Comparison of ENCODE assay signal across 25 cellular contexts in the genomic region with DNA sequence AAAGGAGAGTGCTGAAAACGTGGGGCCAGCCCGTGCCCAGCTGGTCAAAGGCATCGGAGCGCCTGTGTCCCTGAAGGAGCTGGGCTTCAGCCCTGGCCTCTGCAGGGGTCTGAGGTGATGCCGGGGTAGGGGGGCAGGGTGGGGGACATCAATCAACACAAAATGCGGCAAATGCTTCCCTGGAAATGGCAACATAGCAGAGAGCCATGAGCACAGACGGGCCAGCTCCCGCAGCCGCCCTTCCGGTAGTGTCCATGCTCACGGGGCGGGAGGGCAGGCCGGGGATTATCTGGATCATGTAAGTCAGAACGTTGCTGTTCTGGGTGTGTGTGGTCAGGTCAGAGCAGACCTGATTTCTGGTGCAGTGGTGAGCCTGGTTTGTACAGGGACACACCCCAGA. TPM values are rescaled to one million over a fixed set of nuclear protein-coding genes. Genes with fewer than 3 reads are reported as not detected.
DNase-seq lines count a peak whose midpoint lies in the region; ATAC-seq and TF ChIP-seq lines count a peak whose summit lies in the region.
"Had no signal": no experiment of that assay in that cellular context is flagged by ENCODE, and none has a peak within 500 bp of the region (broad histone marks: within the 10 kb centered on the region; RNA-seq: fewer than 3 reads in every experiment).

No MANE protein-coding gene starts in this region.

- H3K27me3 ChIP-seq in BJ (ENCODE audit: control insufficient read depth, insufficient read depth, low read length) = peaks cover 2% of the 10 kb centered on the region; the same call in 1 of the 2 replicates
- no peaks in the 10 kb centered on the region for H3K27me3 ChIP-seq in prostate gland (replicated peaks; ENCODE audit: insufficient read depth)

- intact Hi-C loops in prostate gland (cut with DNase I) = no loop called here

- no peaks in the 10 kb centered on the region for H3K9me3 ChIP-seq in prostate gland
- H3K9me3 ChIP-seq: HAP-1, heart left ventricle, spleen had no signal

- POLR2A ChIA-PET in BJ (lab: Charles Lee) = interaction anchor here (0.6 to 1.4 kb wide), 4 partner anchors 40 to 428 kb away, joined by 3 to 7 read pairs (median 4); a partner anchor contains a TSS

- no peaks in the 10 kb centered on the region for H3K4me1 ChIP-seq in prostate gland (replicated peaks)
- H3K4me1 ChIP-seq: HAP-1, heart left ventricle, spleen had no signal

- WGBS in prostate gland = 33% methylated on average over 14 of the region's 14 CpGs

- H3K27ac ChIP-seq in temporal lobe (ENCODE audit: low read depth, low read length) (peak overlapping the region; percentile 50), prostate gland (no peak overlapping the region)
- H3K27ac ChIP-seq: heart left ventricle, spleen had no signal

- DNase-seq in BJ (ENCODE audit: low read depth) (peak; percentile 18), amniotic epithelial cell (ENCODE audit: low read depth) (peak; percentile 13), fibroblast of villous mesenchyme (ENCODE audit: low read depth) (peak; percentile 15), prostate gland (ENCODE audit: low spot score) (no peak), DMS 273 (lab: John Stamatoyannopoulos, UW; ENCODE audit: unreplicated experiment) (no peak)
- DNase-seq: activated CD4-positive, alpha-beta T cell treated with anti-CD3 and anti-CD28 coated beads for 1 hour; activated effector memory CD4-positive, alpha-beta T cell treated with anti-CD3 and anti-CD28 coated beads, Interleukin-2, amount 50 U/mL, for 16 hours; AML-193; CD8-positive, alpha-beta T cell; dermis blood vessel endothelial cell; GF-D8; heart left ventricle; IMR-90; NCI-H1092 treated with DMSO at 0.1 percent for 48 hours; NCI-H1930; NCI-H226; RPMI8226; spleen; stimulated activated CD4-positive, alpha-beta T cell treated with anti-CD3 and anti-CD28 coated beads, Interleukin-4, amount 100 ng/mL, for 24 hours; stimulated activated naive B cell treated with anti-CD40 and anti-IgM and Interleukin-4, amounts not matched to agents 10 μg/mL and 1 μg/mL and 100 μg/mL, for 72 hours; T-helper 17 cell had no signal

- CTCF ChIA-PET in BJ (lab: Yijun Ruan, JAX) = interaction anchor here (0.7 to 2.1 kb wide), 7 partner anchors 13 to 421 kb away, joined by 3 to 7 read pairs (median 3); no protein-coding TSS in a partner anchor

- ATAC-seq in GM21528 (IDR thresholded peaks at IDR 0.05; ENCODE audit: low FRiP score, unreplicated experiment) (no peak), GM19023 (IDR thresholded peaks at IDR 0.05; ENCODE audit: unreplicated experiment) (no peak)
- ATAC-seq: CD8-positive, alpha-beta T cell; heart left ventricle; stimulated activated naive B cell treated with anti-CD40 and anti-IgM and Interleukin-4, amounts not matched to agents 10 μg/mL and 1 μg/mL and 100 μg/mL, for 72 hours; T-helper 17 cell had no signal

- TF ChIP-seq POLR2A in prostate gland (IDR thresholded peaks at IDR 0.05) = no peak

- H3K4me3 ChIP-seq in BJ (ENCODE audit: low read depth, low read length) (peak overlapping the region; percentile 34; the same call in 1 of the 2 replicates), fibroblast of villous mesenchyme (ENCODE audit: low read depth, low read length) (no peak overlapping the region), prostate gland (no peak overlapping the region)
- H3K4me3 ChIP-seq: HAP-1, heart left ventricle, spleen had no signal

- H3K36me3 ChIP-seq in BJ (ENCODE audit: control insufficient read depth, insufficient read depth, low read length) = no peaks in the 10 kb centered on the region
- no peaks in the 10 kb centered on the region for H3K36me3 ChIP-seq in prostate gland
- H3K36me3 ChIP-seq: HAP-1, heart left ventricle, spleen had no signal

- TF ChIP-seq CTCF in BJ (IDR thresholded peaks at IDR 0.05; ENCODE audit: insufficient read depth, low read depth, low read length) (no peak), fibroblast of villous mesenchyme (IDR thresholded peaks at IDR 0.05; ENCODE audit: insufficient read depth, low read depth, low read length) (no peak), prostate gland (IDR thresholded peaks at IDR 0.05) (no peak)

RNA-seq across cellular contexts. Expression of a gene that starts 56.5 kb away (rescaled TPM):
- polyA plus RNA-seq in BJ (2011; rRNA removed) = 110 and 127 TPM in 2 replicates
- 77.4 and 88.7 TPM in 2 replicates for polyA minus RNA-seq in BJ (2011; rRNA and poly(A)+ RNA removed)
- total RNA-seq in fibroblast of villous mesenchyme = 47.4 and 58.7 TPM in 2 replicates
- total RNA-seq in temporal lobe = 0.25 TPM
- 10 to 100 TPM; 23.5 to 52.9 TPM for total RNA-seq in prostate gland
- total RNA-seq: CD8-positive, alpha-beta T cell; dermis blood vessel endothelial cell; T-helper 17 cell had no signal

Comparison
In these comparisons a context has a peak if more than half of its experiments do, and no peak if none do; other contexts are left out.
1. DNase-seq: peak in BJ (single experiment), amniotic epithelial cell (single experiment) and fibroblast of villous mesenchyme (single experiment); none in prostate gland (single experiment) and DMS 273 (single experiment).
2. RNA of a gene that starts 56.5 kb away (total RNA-seq): 47.4 to 58.7 TPM in fibroblast of villous mesenchyme and 23.5 to 52.9 TPM in prostate gland; 0.25 TPM in temporal lobe (single experiment); every median in the first group is over 10 times any median in the second.